ENCODE assay signal across 23 cellular contexts in genomic region chr20:2146080-2146867, GRCh38. TPM values are rescaled to one million over a fixed set of nuclear protein-coding genes. Genes with fewer than 3 reads are reported as not detected.
DNase-seq lines count a peak whose midpoint lies in the region; ATAC-seq, FAIRE-seq and TF ChIP-seq lines count a peak whose summit lies in the region.
"Had no signal": no experiment of that assay in that cellular context is flagged by ENCODE, and none has a peak within 500 bp of the region (broad histone marks: within the 10 kb centered on the region; RNA-seq: fewer than 3 reads in every experiment).

No MANE protein-coding gene starts in this region.

- no peak for DNase-seq in HepG2 (ENCODE audit: low spot score)
- no peak for DNase-seq in right lobe of liver
- no peak for DNase-seq in heart right ventricle
- DNase-seq in neuronal stem cell (ENCODE audit: low spot score) = no peak
- DNase-seq in stimulated activated CD4-positive, alpha-beta T cell treated with anti-CD3 and anti-CD28 coated beads, Interleukin-4, amount 100 ng/mL, for 24 hours = no peak
- no peak for DNase-seq in H4 (ENCODE audit: low spot score)
- DNase-seq: 8988T; AML-193; C1 segment of cervical spinal cord; CD8-positive, alpha-beta memory T cell; DMS53; GF-D8; MV-4-11; NCI-H1105 treated with DMSO at 0.1 percent for 48 hours; NCI-H2029 treated with DMSO at 0.1 percent for 48 hours; NCI-H2171; NCI-H345; NCI-H524; NCI-H774 had no signal

- H3K27me3 ChIP-seq in HepG2 (ENCODE audit: control insufficient read depth in 1 of 2, insufficient read depth in 2 of 2, low read length in 2 of 2) (no peaks in the 10 kb centered on the region; a peak in 1 of 5 replicates), right lobe of liver (no peaks in the 10 kb centered on the region), heart right ventricle (no peaks in the 10 kb centered on the region), neuronal stem cell (ENCODE audit: control insufficient read depth in 3 of 3, insufficient read depth in 3 of 3, low read depth in 1 of 3, low read length in 3 of 3) (no peaks in the 10 kb centered on the region)
- H3K27me3 ChIP-seq: Peyer's patch had no signal

- in situ Hi-C loops in HepG2 (cut with HindIII; ENCODE audit: extremely low pct_ligation_motif_present, low pct_unique_long_range_greater_than_20kb) = no loop called here

- 97% methylated on average over 18 of the region's 18 CpGs for WGBS in HepG2 (ENCODE audit: low lambda C conversion rate)
- 91% methylated on average over 11 of the region's 18 CpGs for WGBS in right lobe of liver (ENCODE audit: insufficient coverage, low coverage, low lambda C conversion rate, missing lambda C conversion rate)
- 66 to 70% methylated on average over 18 of the region's 18 CpGs for WGBS in heart right ventricle, 2 donors
- no CpG with 5 or more reads among the region's 18 CpGs for WGBS in neuronal stem cell (ENCODE audit: extremely low coverage in 2 of 2, insufficient read length in 2 of 2, insufficient replicate concordance in 1 of 2), 2 donors

- H2BK12ac ChIP-seq in neuronal stem cell (ENCODE audit: low read length) = no peak overlapping the region

- no peak overlapping the region for H2BK15ac ChIP-seq in neuronal stem cell (ENCODE audit: low read length)

- H3K4me1 ChIP-seq in HepG2 (ENCODE audit: insufficient read depth, low read length) (no peaks in the 10 kb centered on the region), right lobe of liver (no peaks in the 10 kb centered on the region), heart right ventricle (peaks cover 9 to 55% (median 28%) of the 10 kb centered on the region in 9 donors), neuronal stem cell (ENCODE audit: control insufficient read depth in 2 of 2, insufficient read depth in 1 of 2, low read depth in 1 of 2, low read length in 2 of 2) (peaks cover 0 to 2% of the 10 kb centered on the region in 2 donors)

- no peak overlapping the region for H2BK120ac ChIP-seq in neuronal stem cell (ENCODE audit: low read depth, low read length)

- H3K14ac ChIP-seq in neuronal stem cell (ENCODE audit: low read length) = no peak overlapping the region

- peaks cover 39 to 69% of the 10 kb centered on the region in 2 experiments for H3K36me3 ChIP-seq in HepG2 (replicated peaks in 1 of 2; ENCODE audit: control insufficient read depth in 1 of 2, insufficient read depth in 2 of 2, low read length in 2 of 2)
- H3K36me3 ChIP-seq in right lobe of liver = peaks cover 0 to 11% (median 3%) of the 10 kb centered on the region in 4 donors
- H3K36me3 ChIP-seq in heart right ventricle = peaks cover 0 to 59% (median 0%) of the 10 kb centered on the region in 9 donors
- peaks cover 7 to 65% of the 10 kb centered on the region in 2 donors for H3K36me3 ChIP-seq in neuronal stem cell (replicated peaks in 1 of 2; ENCODE audit: control insufficient read depth in 2 of 2, insufficient read depth in 2 of 2, low read length in 2 of 2)

- TF ChIP-seq RAD21 in HepG2 (CRISPR knock-in tag; IDR thresholded peaks at IDR 0.05) = no peak

- H3K4ac ChIP-seq in neuronal stem cell (ENCODE audit: low read length) = no peak overlapping the region

- H3K4me2 ChIP-seq in HepG2 (ENCODE audit: low read depth, low read length) (no peak overlapping the region), neuronal stem cell (ENCODE audit: insufficient read depth, low read length, poor library complexity, severe bottlenecking) (no peak overlapping the region)

- TF ChIP-seq CTCF in HepG2 (CRISPR knock-in tag; IDR thresholded peaks at IDR 0.05) (no peak), right lobe of liver (IDR thresholded peaks at IDR 0.05) (no peak), heart right ventricle (IDR thresholded peaks at IDR 0.05) (peak in 4 of 9 donors; percentile 24 to 30 (median 25))

- CTCF ChIA-PET in HepG2 (lab: Yijun Ruan, JAX; ENCODE audit: low intra/inter-chr PET ratio, low total read pairs) = no interaction called here

- POLR2A ChIA-PET in HepG2 (lab: Yijun Ruan, JAX) = no interaction called here

- H2AK5ac ChIP-seq in neuronal stem cell (ENCODE audit: low read depth, low read length) = no peak overlapping the region

- no peak overlapping the region for H3K23ac ChIP-seq in neuronal stem cell (ENCODE audit: low read depth, low read length, poor library complexity)

- H3K4me3 ChIP-seq in HepG2 (replicated peaks in 1 of 3; ENCODE audit: insufficient read depth in 1 of 3, low read depth in 2 of 3, low read length in 3 of 3) = no peak overlapping the region
- no peak overlapping the region for H3K4me3 ChIP-seq in right lobe of liver
- peak overlapping the region in 7 of 10 donors; percentile 0 to 26 (median 19) for H3K4me3 ChIP-seq in heart right ventricle
- no peak overlapping the region for H3K4me3 ChIP-seq in neuronal stem cell (ENCODE audit: low read length in 2 of 2)
- H3K4me3 ChIP-seq: Peyer's patch had no signal

- ATAC-seq in HepG2 (no peak), right lobe of liver (no peak), heart right ventricle (peak; percentile 36 to 60 (median 51)), HG02840 (IDR thresholded peaks at IDR 0.05; ENCODE audit: low FRiP score, unreplicated experiment) (no peak)

- no peak overlapping the region for H3K27ac ChIP-seq in HepG2 (ENCODE audit: extremely low read length, insufficient read depth, low read length)
- H3K27ac ChIP-seq in right lobe of liver = no peak overlapping the region
- peak overlapping the region in 9 of 10 donors; percentile 42 to 79 (median 58) for H3K27ac ChIP-seq in heart right ventricle
- H3K27ac ChIP-seq in neuronal stem cell (replicated peaks; ENCODE audit: low read length) = no peak overlapping the region
- H3K27ac ChIP-seq: Peyer's patch had no signal

- no peak overlapping the region for H4K8ac ChIP-seq in neuronal stem cell (ENCODE audit: low read depth, low read length)

- no peaks in the 10 kb centered on the region for H3K79me1 ChIP-seq in neuronal stem cell (ENCODE audit: low read depth, low read length)

- H3K9me3 ChIP-seq in HepG2 (ENCODE audit: low read length) (no peaks in the 10 kb centered on the region), right lobe of liver (no peaks in the 10 kb centered on the region), heart right ventricle (no peaks in the 10 kb centered on the region), neuronal stem cell (replicated peaks in 1 of 2; ENCODE audit: control insufficient read depth in 2 of 2, insufficient read depth in 1 of 2, low read depth in 1 of 2, low read length in 2 of 2) (no peaks in the 10 kb centered on the region)
- H3K9me3 ChIP-seq: Peyer's patch had no signal

- H3K79me2 ChIP-seq in HepG2 (ENCODE audit: insufficient read depth, low read length) = peaks cover 3% of the 10 kb centered on the region

- no peak overlapping the region for H3K18ac ChIP-seq in neuronal stem cell (ENCODE audit: low read length)

- BruUV-seq in HepG2 (replicated peaks; lab: Mats Ljungman, UMichigan) = no TSS peak

- no peak overlapping the region for H4K91ac ChIP-seq in neuronal stem cell (ENCODE audit: low read depth, low read length, poor library complexity)

- TF ChIP-seq EP300 in HepG2 (IDR thresholded peaks at IDR 0.05; ENCODE audit: low read depth in 2 of 2, low read length in 2 of 2) = no peak
- TF ChIP-seq EP300 in HepG2 (CRISPR knock-in tag; IDR thresholded peaks at IDR 0.05; ENCODE audit: borderline replicate concordance) = no peak

- no peak overlapping the region for H2BK5ac ChIP-seq in neuronal stem cell (ENCODE audit: low read length)

- intact Hi-C loops in HepG2 (cut with micrococcal nuclease; ENCODE audit: unreplicated experiment) (no loop called here), right lobe of liver (cut with DNase I) (no loop called here), heart right ventricle (cut with DNase I) (loop anchor here in 6 of 10 donors (2.0 to 10.0 kb wide), 4 partner anchors 39 to 331 kb away; partner anchors contain the start of gene STK35 (in 2 of the 6))

- H3K9ac ChIP-seq in HepG2 (ENCODE audit: insufficient read depth, low read depth, low read length) (no peak overlapping the region), neuronal stem cell (ENCODE audit: low read depth, low read length, poor library complexity) (peak overlapping the region; percentile 78)

- H2AFZ ChIP-seq in HepG2 (ENCODE audit: low read length) (no peak overlapping the region), neuronal stem cell (ENCODE audit: low read length) (no peak overlapping the region)

- no peak for FAIRE-seq in HepG2 (lab: Jason Lieb, UNC)
- FAIRE-seq: GM19239, H54 had no signal

- TF ChIP-seq POLR2A in HepG2 (IDR thresholded peaks at IDR 0.05; ENCODE audit: insufficient read depth in 1 of 2, low read depth in 2 of 2, low read length in 2 of 2) = no peak
- TF ChIP-seq POLR2A in right lobe of liver (IDR thresholded peaks at IDR 0.05) = no peak

- H4K20me1 ChIP-seq in HepG2 (ENCODE audit: insufficient read depth, low read length) = peaks cover 6% of the 10 kb centered on the region; the same call in 1 of the 2 replicates

RNA-seq across cellular contexts. Expression of gene STK35, which starts 44.6 kb away (rescaled TPM):
- 29.8 and 34.9 TPM in 2 replicates for total RNA-seq in HepG2 (2016; rRNA removed; fragmentation: Illumina TruSeq; extraction: Trizol)
- 13.7 and 15.4 TPM in 2 replicates for total RNA-seq in HepG2 (2016; cell fraction: cytosol; rRNA removed; fragmentation: Illumina TruSeq; extraction: Trizol; ENCODE audit: low read depth)
- total RNA-seq in HepG2 (2016; cell fraction: insoluble cytoplasmic fraction; rRNA removed; fragmentation: Illumina TruSeq; extraction: Trizol) = 30.2 and 30.4 TPM in 2 replicates
- 27.3 and 27.9 TPM in 2 replicates for total RNA-seq in HepG2 (2016; cell fraction: membrane; rRNA removed; fragmentation: Illumina TruSeq; extraction: Trizol)
- 24.3 and 27.8 TPM in 2 replicates for total RNA-seq in HepG2 (2016; cell fraction: nucleus; rRNA removed; fragmentation: Illumina TruSeq; extraction: Trizol)
- polyA plus RNA-seq in HepG2 (2011; rRNA removed) = 26.5 and 27.4 TPM in 2 replicates
- polyA plus RNA-seq in HepG2 (2011; cell fraction: cytosol; rRNA removed) = 24.8 and 26.8 TPM in 2 replicates
- polyA plus RNA-seq in HepG2 (2011; cell fraction: nucleus; rRNA removed) = 42.3 and 48.0 TPM in 2 replicates
- polyA plus RNA-seq in HepG2 (2012) = 16.4 and 17.0 TPM in 2 replicates
- polyA plus RNA-seq in HepG2 (2016; cell fraction: cytosol; fragmentation: Illumina TruSeq; extraction: Trizol; ENCODE audit: low read depth) = 1.8 and 1.9 TPM in 2 replicates
- polyA plus RNA-seq in HepG2 (2016; cell fraction: insoluble cytoplasmic fraction; fragmentation: Illumina TruSeq; extraction: Trizol; ENCODE audit: low read depth) = 23.6 and 32.2 TPM in 2 replicates
- 11.0 and 12.3 TPM in 2 replicates for polyA plus RNA-seq in HepG2 (2016; cell fraction: membrane; fragmentation: Illumina TruSeq; extraction: Trizol; ENCODE audit: low read depth)
- 38.0 and 38.6 TPM in 2 replicates for polyA plus RNA-seq in HepG2 (2016; cell fraction: nucleus; fragmentation: Illumina TruSeq; extraction: Trizol; ENCODE audit: insufficient read depth, low read depth)
- 14.2 and 74.6 TPM in 2 replicates for polyA minus RNA-seq in HepG2 (2011; rRNA and poly(A)+ RNA removed; ENCODE audit: low replicate concordance)
- 24.6 and 25.4 TPM in 2 replicates for polyA minus RNA-seq in HepG2 (2011; cell fraction: cytosol; rRNA and poly(A)+ RNA removed)
- polyA minus RNA-seq in HepG2 (2011; cell fraction: nucleus; rRNA and poly(A)+ RNA removed) = 34.6 and 38.4 TPM in 2 replicates
- total RNA-seq in right lobe of liver = 10 to 100 TPM in 2 of 6 experiments, 1 to 10 TPM in 4; 6.0 to 12.7 (median 7.2) TPM
- 10 to 100 TPM; 10.7 to 17.2 (median 13.9) TPM for total RNA-seq in heart right ventricle
- polyA plus RNA-seq in heart right ventricle = 1 to 10 TPM; 5.4 to 5.6 TPM
- 25.6 TPM for polyA plus RNA-seq in neuronal stem cell (2013, experiment 1 of 2)
- 26.5 TPM for polyA plus RNA-seq in neuronal stem cell (2013, experiment 2 of 2)
- 10.4 and 19.1 TPM in 2 replicates for total RNA-seq in H4 (2014; rRNA removed; shearing (Covaris generic))

Comparison
In these comparisons a context has a peak if more than half of its experiments do, and no peak if none do; other contexts are left out.
1. ATAC-seq: peak in heart right ventricle (8 of 8); none in HepG2 (single experiment), right lobe of liver (0 of 4) and HG02840 (single experiment).
2. H3K27ac ChIP-seq: peak in heart right ventricle (9 of 10); none in HepG2 (single experiment), right lobe of liver (0 of 3) and neuronal stem cell (single experiment).
3. H3K4me3 ChIP-seq: peak in heart right ventricle (7 of 10); none in HepG2 (0 of 3), right lobe of liver (0 of 3) and neuronal stem cell (0 of 2).
4. intact Hi-C loops: an anchor here in heart right ventricle (2.0 to 10.0 kb wide); none called in HepG2 and right lobe of liver.